In the genomic region with DNA sequence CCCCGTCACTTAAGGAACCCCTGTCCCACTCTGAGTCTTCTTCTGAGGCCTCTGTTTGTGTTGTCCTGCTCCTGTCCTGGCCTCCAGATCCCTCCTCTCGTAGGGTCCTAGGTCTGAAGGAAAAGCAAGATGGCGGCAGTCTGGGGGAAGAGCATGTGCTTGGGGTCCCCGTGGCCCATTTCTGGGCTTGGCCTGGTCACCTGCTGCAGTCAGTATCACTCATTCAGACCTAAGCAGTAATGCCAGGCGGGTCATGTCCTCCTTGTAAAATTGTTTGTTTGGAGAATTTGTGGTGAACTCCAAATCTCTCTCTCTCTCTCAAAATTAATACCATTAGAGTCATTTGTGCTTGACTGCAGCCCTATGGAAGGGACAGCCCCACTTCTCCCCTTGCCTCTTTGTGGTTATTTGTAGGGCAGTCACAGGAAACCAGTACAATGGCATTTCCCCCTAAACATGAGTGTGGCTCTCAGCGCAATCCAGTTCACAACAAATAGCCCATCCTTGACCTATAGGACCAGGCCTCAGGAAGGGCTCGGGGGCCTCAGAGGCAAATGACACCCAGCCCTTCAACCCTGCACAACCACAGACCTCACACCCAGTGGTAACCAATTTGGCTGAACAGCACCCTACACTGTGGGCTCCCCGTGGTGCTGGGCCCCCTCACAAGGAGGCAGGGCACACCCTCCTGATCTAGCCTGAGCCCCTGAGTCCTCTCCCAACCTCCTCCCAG, we compare ENCODE assay signal across 11 cellular contexts.
DNase-seq lines count a peak whose midpoint lies in the region; ATAC-seq, FAIRE-seq and TF ChIP-seq lines count a peak whose summit lies in the region.
"Had no signal": no experiment of that assay in that cellular context is flagged by ENCODE, and none has a peak within 500 bp of the region (broad histone marks: within the 10 kb centered on the region; RNA-seq: fewer than 3 reads in every experiment).

No MANE protein-coding gene starts in this region.

- DNase-seq in GM12892 (ENCODE audit: insufficient read length) (no peak), NCI-H510A treated with DMSO at 0.1 percent for 48 hours (lab: John Stamatoyannopoulos, UW) (no peak), H4 (ENCODE audit: low spot score) (no peak), cerebellar nuclear complex (lab: John Stamatoyannopoulos, UW) (no peak)
- DNase-seq: DMS153, HFFc6, NCI-H226 had no signal

- no peak overlapping the region for H3K27ac ChIP-seq in gastroesophageal sphincter

- peaks cover 27% of the 10 kb centered on the region for H3K27me3 Mint-ChIP-seq in activated naive CD8-positive, alpha-beta T cell

- H3K4me1 Mint-ChIP-seq in activated naive CD8-positive, alpha-beta T cell (ENCODE audit: low read depth): peaks cover 20% of the 10 kb centered on the region

- ATAC-seq in GM19463 (IDR thresholded peaks at IDR 0.05; ENCODE audit: unreplicated experiment): peak; percentile 65
- peak; percentile 52 for ATAC-seq in HG03060 (IDR thresholded peaks at IDR 0.05; ENCODE audit: low read depth, unreplicated experiment)
- no peak for ATAC-seq in gastroesophageal sphincter

- H3K9me3 ChIP-seq in gastroesophageal sphincter: no peaks in the 10 kb centered on the region

- H3K36me3 ChIP-seq in gastroesophageal sphincter: no peaks in the 10 kb centered on the region

- peak overlapping the region; percentile 9 for H3K4me3 Mint-ChIP-seq in activated naive CD8-positive, alpha-beta T cell
- H3K4me3 Mint-ChIP-seq: HFFc6 had no signal

- 41 to 58% methylated on average over 4 to 5 of the region's 8 CpGs for WGBS in gastroesophageal sphincter (ENCODE audit: low coverage in 1 of 2), 2 donors

- H3K27ac Mint-ChIP-seq in activated naive CD8-positive, alpha-beta T cell: no peak overlapping the region
- H3K27ac Mint-ChIP-seq: HFFc6 had no signal

- no peaks in the 10 kb centered on the region for H3K4me1 ChIP-seq in gastroesophageal sphincter

- no peaks in the 10 kb centered on the region for H3K36me3 Mint-ChIP-seq in activated naive CD8-positive, alpha-beta T cell

- H3K27me3 ChIP-seq in gastroesophageal sphincter: peaks cover 24% of the 10 kb centered on the region

- no peak for TF ChIP-seq POLR2A in GM12892 (IDR thresholded peaks at IDR 0.05; ENCODE audit: low read depth, low read length)
- no peak for TF ChIP-seq POLR2A in gastroesophageal sphincter (IDR thresholded peaks at IDR 0.05)

- peak; percentile 14 for FAIRE-seq in GM12892 (lab: Jason Lieb, UNC)

- no peaks in the 10 kb centered on the region for H3K9me3 Mint-ChIP-seq in activated naive CD8-positive, alpha-beta T cell (ENCODE audit: low read depth)

- no peak for TF ChIP-seq EP300 in gastroesophageal sphincter (IDR thresholded peaks at IDR 0.05)

- TF ChIP-seq CTCF in gastroesophageal sphincter (IDR thresholded peaks at IDR 0.05): no peak

- H3K4me3 ChIP-seq in gastroesophageal sphincter: no peak overlapping the region
